1 cellular context compared by ENCODE assay signal in the genomic region with DNA sequence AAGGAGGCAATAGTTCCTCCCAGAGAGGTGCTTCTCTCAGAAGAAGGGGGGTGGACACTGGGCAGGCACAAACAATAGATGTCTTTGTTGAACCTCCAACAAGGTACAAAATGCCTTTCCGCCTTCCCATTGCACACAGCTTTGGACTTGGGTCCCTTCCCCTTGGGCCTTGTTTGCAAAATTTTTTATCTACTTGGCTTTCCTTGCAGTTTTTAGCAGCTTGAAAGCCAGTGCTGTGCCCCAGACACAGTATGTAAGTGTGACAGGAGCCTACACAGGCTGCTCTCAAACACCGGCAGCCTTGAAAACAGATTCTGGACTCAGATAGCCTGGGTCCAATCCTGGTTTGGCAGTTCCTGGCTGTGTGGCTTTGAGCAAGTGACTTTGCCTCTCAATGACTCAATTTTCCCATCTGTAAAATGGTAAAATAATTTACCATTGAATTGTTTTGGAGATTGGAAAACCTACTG.
A peak's percentile ranks its signal among the peaks of the same experiment; 100 is the strongest.
TF ChIP-seq lines count a peak whose summit lies in the region.

No MANE protein-coding gene starts in this region.

TF ChIP-seq in HepG2, 621 proteins besides CTCF, POLR2A, EP300 and RAD21 (continued from another document and continues in another):
- TF ChIP-seq, protein P1, sequence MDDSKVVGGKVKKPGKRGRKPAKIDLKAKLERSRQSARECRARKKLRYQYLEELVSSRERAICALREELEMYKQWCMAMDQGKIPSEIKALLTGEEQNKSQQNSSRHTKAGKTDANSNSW (CRISPR knock-in tag; IDR thresholded peaks at IDR 0.05; ENCODE audit: borderline replicate concordance), result no peak
- TF ChIP-seq ZIK1 (CRISPR knock-in tag; IDR thresholded peaks at IDR 0.05; ENCODE audit: borderline replicate concordance, low read depth) (no peak), PHF21A (CRISPR knock-in tag; IDR thresholded peaks at IDR 0.05) (peak; percentile 80), ZNF850 (CRISPR knock-in tag; conservative IDR thresholded peaks at IDR 0.05) (no peak), NPAS2 (CRISPR knock-in tag; IDR thresholded peaks at IDR 0.05; ENCODE audit: borderline replicate concordance) (no peak), TP53 (CRISPR knock-in tag; conservative IDR thresholded peaks at IDR 0.05) (no peak), ZNF24 (IDR thresholded peaks at IDR 0.05) (peak; percentile 58; the same call in 1 of the 2 replicates), SKI (IDR thresholded peaks at IDR 0.05; ENCODE audit: partially characterized antibody) (peak; percentile 49), RBM39 (IDR thresholded peaks at IDR 0.05; ENCODE audit: low read depth, low read length, poor library complexity, severe bottlenecking) (no peak), FOXP1 (IDR thresholded peaks at IDR 0.05) (no peak), FOXP1 (CRISPR knock-in tag; IDR thresholded peaks at IDR 0.05) (peak; percentile 32; the same call in 1 of the 2 replicates), ZBTB7A (CRISPR knock-in tag; IDR thresholded peaks at IDR 0.05) (no peak), REL (CRISPR knock-in tag; conservative IDR thresholded peaks at IDR 0.05) (no peak), ZNF121 (CRISPR knock-in tag; IDR thresholded peaks at IDR 0.05) (peak; percentile 19; the same call in 1 of the 2 replicates), SMAD1 (CRISPR knock-in tag; IDR thresholded peaks at IDR 0.05; ENCODE audit: borderline replicate concordance, low read depth) (no peak), ZNF143 (CRISPR knock-in tag; IDR thresholded peaks at IDR 0.05) (no peak)
- TF ChIP-seq, protein P2, sequence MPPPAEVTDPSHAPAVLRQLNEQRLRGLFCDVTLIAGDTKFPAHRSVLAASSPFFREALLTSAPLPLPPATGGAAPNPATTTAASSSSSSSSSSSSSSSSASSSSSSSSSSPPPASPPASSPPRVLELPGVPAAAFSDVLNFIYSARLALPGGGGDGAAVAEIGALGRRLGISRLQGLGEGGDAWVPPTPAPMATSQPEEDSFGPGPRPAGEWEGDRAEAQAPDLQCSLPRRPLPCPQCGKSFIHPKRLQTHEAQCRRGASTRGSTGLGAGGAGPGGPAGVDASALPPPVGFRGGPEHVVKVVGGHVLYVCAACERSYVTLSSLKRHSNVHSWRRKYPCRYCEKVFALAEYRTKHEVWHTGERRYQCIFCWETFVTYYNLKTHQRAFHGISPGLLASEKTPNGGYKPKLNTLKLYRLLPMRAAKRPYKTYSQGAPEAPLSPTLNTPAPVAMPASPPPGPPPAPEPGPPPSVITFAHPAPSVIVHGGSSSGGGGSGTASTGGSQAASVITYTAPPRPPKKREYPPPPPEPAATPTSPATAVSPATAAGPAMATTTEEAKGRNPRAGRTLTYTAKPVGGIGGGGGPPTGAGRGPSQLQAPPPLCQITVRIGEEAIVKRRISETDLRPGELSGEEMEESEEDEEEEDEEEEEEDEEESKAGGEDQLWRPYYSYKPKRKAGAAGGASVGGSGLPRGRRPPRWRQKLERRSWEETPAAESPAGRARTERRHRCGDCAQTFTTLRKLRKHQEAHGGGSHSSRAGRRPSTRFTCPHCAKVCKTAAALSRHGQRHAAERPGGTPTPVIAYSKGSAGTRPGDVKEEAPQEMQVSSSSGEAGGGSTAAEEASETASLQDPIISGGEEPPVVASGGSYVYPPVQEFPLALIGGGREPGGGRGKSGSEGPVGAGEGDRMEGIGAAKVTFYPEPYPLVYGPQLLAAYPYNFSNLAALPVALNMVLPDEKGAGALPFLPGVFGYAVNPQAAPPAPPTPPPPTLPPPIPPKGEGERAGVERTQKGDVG (CRISPR knock-in tag; IDR thresholded peaks at IDR 0.05; ENCODE audit: borderline replicate concordance), result no peak
- TF ChIP-seq, protein P3, sequence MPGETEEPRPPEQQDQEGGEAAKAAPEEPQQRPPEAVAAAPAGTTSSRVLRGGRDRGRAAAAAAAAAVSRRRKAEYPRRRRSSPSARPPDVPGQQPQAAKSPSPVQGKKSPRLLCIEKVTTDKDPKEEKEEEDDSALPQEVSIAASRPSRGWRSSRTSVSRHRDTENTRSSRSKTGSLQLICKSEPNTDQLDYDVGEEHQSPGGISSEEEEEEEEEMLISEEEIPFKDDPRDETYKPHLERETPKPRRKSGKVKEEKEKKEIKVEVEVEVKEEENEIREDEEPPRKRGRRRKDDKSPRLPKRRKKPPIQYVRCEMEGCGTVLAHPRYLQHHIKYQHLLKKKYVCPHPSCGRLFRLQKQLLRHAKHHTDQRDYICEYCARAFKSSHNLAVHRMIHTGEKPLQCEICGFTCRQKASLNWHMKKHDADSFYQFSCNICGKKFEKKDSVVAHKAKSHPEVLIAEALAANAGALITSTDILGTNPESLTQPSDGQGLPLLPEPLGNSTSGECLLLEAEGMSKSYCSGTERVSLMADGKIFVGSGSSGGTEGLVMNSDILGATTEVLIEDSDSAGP (CRISPR knock-in tag; IDR thresholded peaks at IDR 0.05; ENCODE audit: borderline replicate concordance), result no peak
- TF ChIP-seq, protein P4, sequence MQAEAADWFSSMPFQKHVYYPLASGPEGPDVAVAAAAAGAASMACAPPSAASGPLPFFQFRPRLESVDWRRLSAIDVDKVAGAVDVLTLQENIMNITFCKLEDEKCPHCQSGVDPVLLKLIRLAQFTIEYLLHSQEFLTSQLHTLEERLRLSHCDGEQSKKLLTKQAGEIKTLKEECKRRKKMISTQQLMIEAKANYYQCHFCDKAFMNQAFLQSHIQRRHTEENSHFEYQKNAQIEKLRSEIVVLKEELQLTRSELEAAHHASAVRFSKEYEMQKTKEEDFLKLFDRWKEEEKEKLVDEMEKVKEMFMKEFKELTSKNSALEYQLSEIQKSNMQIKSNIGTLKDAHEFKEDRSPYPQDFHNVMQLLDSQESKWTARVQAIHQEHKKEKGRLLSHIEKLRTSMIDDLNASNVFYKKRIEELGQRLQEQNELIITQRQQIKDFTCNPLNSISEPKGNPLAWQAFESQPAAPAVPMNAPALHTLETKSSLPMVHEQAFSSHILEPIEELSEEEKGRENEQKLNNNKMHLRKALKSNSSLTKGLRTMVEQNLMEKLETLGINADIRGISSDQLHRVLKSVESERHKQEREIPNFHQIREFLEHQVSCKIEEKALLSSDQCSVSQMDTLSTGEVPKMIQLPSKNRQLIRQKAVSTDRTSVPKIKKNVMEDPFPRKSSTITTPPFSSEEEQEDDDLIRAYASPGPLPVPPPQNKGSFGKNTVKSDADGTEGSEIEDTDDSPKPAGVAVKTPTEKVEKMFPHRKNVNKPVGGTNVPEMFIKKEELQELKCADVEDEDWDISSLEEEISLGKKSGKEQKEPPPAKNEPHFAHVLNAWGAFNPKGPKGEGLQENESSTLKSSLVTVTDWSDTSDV (CRISPR knock-in tag; IDR thresholded peaks at IDR 0.05), result no peak
- TF ChIP-seq, protein P5, sequence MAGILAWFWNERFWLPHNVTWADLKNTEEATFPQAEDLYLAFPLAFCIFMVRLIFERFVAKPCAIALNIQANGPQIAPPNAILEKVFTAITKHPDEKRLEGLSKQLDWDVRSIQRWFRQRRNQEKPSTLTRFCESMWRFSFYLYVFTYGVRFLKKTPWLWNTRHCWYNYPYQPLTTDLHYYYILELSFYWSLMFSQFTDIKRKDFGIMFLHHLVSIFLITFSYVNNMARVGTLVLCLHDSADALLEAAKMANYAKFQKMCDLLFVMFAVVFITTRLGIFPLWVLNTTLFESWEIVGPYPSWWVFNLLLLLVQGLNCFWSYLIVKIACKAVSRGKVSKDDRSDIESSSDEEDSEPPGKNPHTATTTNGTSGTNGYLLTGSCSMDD (CRISPR knock-in tag; IDR thresholded peaks at IDR 0.05), result no peak
- TF ChIP-seq, protein P6, sequence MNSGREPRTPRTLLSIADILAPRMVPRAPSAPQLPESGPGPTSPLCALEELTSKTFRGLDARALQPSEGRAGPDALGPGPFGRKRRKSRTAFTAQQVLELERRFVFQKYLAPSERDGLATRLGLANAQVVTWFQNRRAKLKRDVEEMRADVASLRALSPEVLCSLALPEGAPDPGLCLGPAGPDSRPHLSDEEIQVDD (CRISPR knock-in tag; IDR thresholded peaks at IDR 0.05; ENCODE audit: borderline replicate concordance), result no peak
- TF ChIP-seq, protein P7, sequence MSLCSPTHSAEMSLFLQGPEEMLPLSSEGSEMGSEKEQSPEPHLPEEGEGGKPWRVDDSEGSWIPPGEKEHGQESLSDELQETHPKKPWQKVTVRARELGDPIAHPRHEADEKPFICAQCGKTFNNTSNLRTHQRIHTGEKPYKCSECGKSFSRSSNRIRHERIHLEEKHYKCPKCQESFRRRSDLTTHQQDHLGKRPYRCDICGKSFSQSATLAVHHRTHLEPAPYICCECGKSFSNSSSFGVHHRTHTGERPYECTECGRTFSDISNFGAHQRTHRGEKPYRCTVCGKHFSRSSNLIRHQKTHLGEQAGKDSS (CRISPR knock-in tag; IDR thresholded peaks at IDR 0.05; ENCODE audit: borderline replicate concordance, low read depth), result no peak
- TF ChIP-seq, protein P8, sequence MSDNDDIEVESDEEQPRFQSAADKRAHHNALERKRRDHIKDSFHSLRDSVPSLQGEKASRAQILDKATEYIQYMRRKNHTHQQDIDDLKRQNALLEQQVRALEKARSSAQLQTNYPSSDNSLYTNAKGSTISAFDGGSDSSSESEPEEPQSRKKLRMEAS (IDR thresholded peaks at IDR 0.05), result no peak; the same call in 1 of the 2 replicates
- TF ChIP-seq, protein P9, sequence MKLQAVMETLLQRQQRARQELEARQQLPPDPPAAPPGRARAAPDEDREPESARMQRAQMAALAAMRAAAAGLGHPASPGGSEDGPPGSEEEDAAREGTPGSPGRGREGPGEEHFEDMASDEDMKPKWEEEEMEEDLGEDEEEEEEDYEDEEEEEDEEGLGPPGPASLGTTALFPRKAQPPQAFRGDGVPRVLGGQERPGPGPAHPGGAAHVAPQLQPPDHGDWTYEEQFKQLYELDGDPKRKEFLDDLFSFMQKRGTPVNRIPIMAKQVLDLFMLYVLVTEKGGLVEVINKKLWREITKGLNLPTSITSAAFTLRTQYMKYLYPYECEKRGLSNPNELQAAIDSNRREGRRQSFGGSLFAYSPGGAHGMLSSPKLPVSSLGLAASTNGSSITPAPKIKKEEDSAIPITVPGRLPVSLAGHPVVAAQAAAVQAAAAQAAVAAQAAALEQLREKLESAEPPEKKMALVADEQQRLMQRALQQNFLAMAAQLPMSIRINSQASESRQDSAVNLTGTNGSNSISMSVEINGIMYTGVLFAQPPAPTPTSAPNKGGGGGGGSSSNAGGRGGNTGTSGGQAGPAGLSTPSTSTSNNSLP (IDR thresholded peaks at IDR 0.05; ENCODE audit: low read depth, low read length), result 0 out of 2 replicates have a peak, but pooled peaks have one; percentile 16
- TF ChIP-seq, protein P10, sequence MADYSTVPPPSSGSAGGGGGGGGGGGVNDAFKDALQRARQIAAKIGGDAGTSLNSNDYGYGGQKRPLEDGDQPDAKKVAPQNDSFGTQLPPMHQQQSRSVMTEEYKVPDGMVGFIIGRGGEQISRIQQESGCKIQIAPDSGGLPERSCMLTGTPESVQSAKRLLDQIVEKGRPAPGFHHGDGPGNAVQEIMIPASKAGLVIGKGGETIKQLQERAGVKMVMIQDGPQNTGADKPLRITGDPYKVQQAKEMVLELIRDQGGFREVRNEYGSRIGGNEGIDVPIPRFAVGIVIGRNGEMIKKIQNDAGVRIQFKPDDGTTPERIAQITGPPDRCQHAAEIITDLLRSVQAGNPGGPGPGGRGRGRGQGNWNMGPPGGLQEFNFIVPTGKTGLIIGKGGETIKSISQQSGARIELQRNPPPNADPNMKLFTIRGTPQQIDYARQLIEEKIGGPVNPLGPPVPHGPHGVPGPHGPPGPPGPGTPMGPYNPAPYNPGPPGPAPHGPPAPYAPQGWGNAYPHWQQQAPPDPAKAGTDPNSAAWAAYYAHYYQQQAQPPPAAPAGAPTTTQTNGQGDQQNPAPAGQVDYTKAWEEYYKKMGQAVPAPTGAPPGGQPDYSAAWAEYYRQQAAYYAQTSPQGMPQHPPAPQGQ (CRISPR knock-in tag; IDR thresholded peaks at IDR 0.05; ENCODE audit: borderline replicate concordance), result no peak
- TF ChIP-seq, protein P11, sequence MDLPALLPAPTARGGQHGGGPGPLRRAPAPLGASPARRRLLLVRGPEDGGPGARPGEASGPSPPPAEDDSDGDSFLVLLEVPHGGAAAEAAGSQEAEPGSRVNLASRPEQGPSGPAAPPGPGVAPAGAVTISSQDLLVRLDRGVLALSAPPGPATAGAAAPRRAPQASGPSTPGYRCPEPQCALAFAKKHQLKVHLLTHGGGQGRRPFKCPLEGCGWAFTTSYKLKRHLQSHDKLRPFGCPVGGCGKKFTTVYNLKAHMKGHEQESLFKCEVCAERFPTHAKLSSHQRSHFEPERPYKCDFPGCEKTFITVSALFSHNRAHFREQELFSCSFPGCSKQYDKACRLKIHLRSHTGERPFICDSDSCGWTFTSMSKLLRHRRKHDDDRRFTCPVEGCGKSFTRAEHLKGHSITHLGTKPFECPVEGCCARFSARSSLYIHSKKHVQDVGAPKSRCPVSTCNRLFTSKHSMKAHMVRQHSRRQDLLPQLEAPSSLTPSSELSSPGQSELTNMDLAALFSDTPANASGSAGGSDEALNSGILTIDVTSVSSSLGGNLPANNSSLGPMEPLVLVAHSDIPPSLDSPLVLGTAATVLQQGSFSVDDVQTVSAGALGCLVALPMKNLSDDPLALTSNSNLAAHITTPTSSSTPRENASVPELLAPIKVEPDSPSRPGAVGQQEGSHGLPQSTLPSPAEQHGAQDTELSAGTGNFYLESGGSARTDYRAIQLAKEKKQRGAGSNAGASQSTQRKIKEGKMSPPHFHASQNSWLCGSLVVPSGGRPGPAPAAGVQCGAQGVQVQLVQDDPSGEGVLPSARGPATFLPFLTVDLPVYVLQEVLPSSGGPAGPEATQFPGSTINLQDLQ (CRISPR knock-in tag; IDR thresholded peaks at IDR 0.05), result no peak
- TF ChIP-seq, protein P12, sequence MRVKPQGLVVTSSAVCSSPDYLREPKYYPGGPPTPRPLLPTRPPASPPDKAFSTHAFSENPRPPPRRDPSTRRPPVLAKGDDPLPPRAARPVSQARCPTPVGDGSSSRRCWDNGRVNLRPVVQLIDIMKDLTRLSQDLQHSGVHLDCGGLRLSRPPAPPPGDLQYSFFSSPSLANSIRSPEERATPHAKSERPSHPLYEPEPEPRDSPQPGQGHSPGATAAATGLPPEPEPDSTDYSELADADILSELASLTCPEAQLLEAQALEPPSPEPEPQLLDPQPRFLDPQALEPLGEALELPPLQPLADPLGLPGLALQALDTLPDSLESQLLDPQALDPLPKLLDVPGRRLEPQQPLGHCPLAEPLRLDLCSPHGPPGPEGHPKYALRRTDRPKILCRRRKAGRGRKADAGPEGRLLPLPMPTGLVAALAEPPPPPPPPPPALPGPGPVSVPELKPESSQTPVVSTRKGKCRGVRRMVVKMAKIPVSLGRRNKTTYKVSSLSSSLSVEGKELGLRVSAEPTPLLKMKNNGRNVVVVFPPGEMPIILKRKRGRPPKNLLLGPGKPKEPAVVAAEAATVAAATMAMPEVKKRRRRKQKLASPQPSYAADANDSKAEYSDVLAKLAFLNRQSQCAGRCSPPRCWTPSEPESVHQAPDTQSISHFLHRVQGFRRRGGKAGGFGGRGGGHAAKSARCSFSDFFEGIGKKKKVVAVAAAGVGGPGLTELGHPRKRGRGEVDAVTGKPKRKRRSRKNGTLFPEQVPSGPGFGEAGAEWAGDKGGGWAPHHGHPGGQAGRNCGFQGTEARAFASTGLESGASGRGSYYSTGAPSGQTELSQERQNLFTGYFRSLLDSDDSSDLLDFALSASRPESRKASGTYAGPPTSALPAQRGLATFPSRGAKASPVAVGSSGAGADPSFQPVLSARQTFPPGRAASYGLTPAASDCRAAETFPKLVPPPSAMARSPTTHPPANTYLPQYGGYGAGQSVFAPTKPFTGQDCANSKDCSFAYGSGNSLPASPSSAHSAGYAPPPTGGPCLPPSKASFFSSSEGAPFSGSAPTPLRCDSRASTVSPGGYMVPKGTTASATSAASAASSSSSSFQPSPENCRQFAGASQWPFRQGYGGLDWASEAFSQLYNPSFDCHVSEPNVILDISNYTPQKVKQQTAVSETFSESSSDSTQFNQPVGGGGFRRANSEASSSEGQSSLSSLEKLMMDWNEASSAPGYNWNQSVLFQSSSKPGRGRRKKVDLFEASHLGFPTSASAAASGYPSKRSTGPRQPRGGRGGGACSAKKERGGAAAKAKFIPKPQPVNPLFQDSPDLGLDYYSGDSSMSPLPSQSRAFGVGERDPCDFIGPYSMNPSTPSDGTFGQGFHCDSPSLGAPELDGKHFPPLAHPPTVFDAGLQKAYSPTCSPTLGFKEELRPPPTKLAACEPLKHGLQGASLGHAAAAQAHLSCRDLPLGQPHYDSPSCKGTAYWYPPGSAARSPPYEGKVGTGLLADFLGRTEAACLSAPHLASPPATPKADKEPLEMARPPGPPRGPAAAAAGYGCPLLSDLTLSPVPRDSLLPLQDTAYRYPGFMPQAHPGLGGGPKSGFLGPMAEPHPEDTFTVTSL (CRISPR knock-in tag; IDR thresholded peaks at IDR 0.05; ENCODE audit: borderline replicate concordance), result no peak
